Comparison of ENCODE assay signal across 8 cellular contexts in the genomic region with DNA sequence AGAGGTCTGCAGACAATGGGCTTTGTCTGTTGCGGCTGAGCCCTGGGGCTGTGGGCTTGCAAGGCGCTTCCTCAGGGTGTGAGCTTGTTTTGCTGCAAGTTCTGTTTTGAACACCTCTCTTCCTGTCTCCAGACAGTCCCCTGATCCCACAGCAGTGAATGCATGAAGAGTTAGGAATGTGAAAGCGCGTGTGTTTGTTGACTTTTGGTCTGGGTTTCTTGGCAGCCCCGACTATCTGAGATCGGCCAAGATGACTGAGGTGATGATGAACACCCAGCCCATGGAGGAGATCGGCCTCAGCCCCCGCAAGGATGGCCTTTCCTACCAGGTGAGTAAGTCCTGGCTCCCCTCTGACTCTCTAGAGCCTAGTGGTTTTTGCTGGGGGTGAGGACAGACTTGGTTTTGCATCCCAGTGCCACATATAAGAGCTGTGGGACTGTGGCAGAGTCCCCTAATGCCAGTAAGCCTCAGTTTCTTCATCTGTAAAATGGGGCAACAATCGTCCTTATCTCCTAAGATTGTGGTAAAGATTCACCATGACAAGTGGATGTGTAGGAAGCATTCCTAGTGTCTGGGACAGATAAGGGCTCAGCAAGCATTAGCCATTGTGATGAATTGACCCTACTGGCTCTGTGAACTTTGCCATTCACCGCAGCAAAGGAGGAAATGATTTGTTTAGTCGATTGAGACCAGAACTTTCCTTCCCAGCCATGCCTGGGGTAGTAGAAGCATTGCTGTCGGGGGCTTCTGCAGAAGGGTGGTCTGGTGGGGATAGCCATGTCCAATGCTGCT. TPM values are rescaled to one million over a fixed set of nuclear protein-coding genes. Genes with fewer than 3 reads are reported as not detected.
A peak's percentile ranks its signal among the peaks of the same experiment; 100 is the strongest.
DNase-seq lines count a peak whose midpoint lies in the region; ATAC-seq, FAIRE-seq and TF ChIP-seq lines count a peak whose summit lies in the region.

No MANE protein-coding gene starts in this region.

- TF ChIP-seq CTCF in A549 (IDR thresholded peaks at IDR 0.05) = no peak
- TF ChIP-seq CTCF in testis (IDR thresholded peaks at IDR 0.05) = no peak

- H3K36me3 ChIP-seq in testis (ENCODE audit: low read depth, missing control alignments) = no peaks in the 10 kb centered on the region

- intact Hi-C loops in testis (cut with DNase I; ENCODE audit: low total_unique reads) = loop anchor here (10.0 kb wide), 1 partner anchor 470 kb away; no protein-coding TSS in a partner anchor

- CTCF ChIA-PET in A549 (lab: Yijun Ruan, JAX) = interaction anchor here (0.6 to 10.4 kb wide), 12 partner anchors 9 to 479 kb away, joined by 3 to 135 read pairs (median 3); no protein-coding TSS in a partner anchor

- peak in 1 of 2 experiments; percentile 34; a peak in 1 of 5 replicates for TF ChIP-seq EP300 in A549 (IDR thresholded peaks at IDR 0.05)

- no peaks in the 10 kb centered on the region for H3K27me3 ChIP-seq in testis

- peak overlapping the region; percentile 83 for H3K4me2 ChIP-seq in A549

- peak in 1 of 2 experiments; percentile 18; a peak in 3 of 5 replicates for TF ChIP-seq RAD21 in A549 (conservative IDR thresholded peaks at IDR 0.05 in 1 of 2, IDR thresholded peaks at IDR 0.05 in 1 of 2)

- peaks cover 0 to 5% of the 10 kb centered on the region in 2 donors for H3K9me3 Mint-ChIP-seq in activated naive CD4-positive, alpha-beta T cell treated with anti-CD3 and anti-CD28 coated beads, Interleukin-2, amount 50 U/mL, for 72 hours

- WGBS in A549 (ENCODE audit: missing lambda C conversion rate) = 27% methylated on average over 12 of the region's 12 CpGs
- WGBS in testis, 2 donors = 73 to 79% methylated on average over 12 of the region's 12 CpGs

- TF ChIP-seq POLR2A in A549 (IDR thresholded peaks at IDR 0.05; ENCODE audit: low read length) = no peak
- no peak for TF ChIP-seq POLR2A in testis (IDR thresholded peaks at IDR 0.05)

- DNase-seq in A549 (ENCODE audit: low read depth in 1 of 2, low spot score in 1 of 2) (peak; percentile 65 to 89), HK-2 (ENCODE audit: unreplicated experiment) (peak; percentile 58), kidney tubule cell (ENCODE audit: low spot score) (peak; percentile 99), testis (peak; percentile 38), NCI-H187 treated with DMSO at 0.1 percent for 48 hours (lab: John Stamatoyannopoulos, UW) (no peak), NCI-H187 (lab: John Stamatoyannopoulos, UW) (no peak)
- peak in 1 of 2 donors; percentile 88 for DNase-seq in activated naive CD4-positive, alpha-beta T cell treated with anti-CD3 and anti-CD28 coated beads, Interleukin-2, amount 50 U/mL, for 72 hours (ENCODE audit: low spot score in 2 of 2)

- H3K4me1 ChIP-seq in A549 = peaks cover 63% of the 10 kb centered on the region
- H3K4me1 ChIP-seq in testis = peaks cover 18% of the 10 kb centered on the region

- peak overlapping the region; percentile 98 for H3K27ac Mint-ChIP-seq in activated naive CD4-positive, alpha-beta T cell treated with anti-CD3 and anti-CD28 coated beads, Interleukin-2, amount 50 U/mL, for 72 hours

- no peak for FAIRE-seq in A549 (lab: Jason Lieb, UNC)

- H3K36me3 Mint-ChIP-seq in activated naive CD4-positive, alpha-beta T cell treated with anti-CD3 and anti-CD28 coated beads, Interleukin-2, amount 50 U/mL, for 72 hours = peaks cover 37 to 52% of the 10 kb centered on the region in 2 donors

- POLR2A ChIA-PET in A549 (lab: Yijun Ruan, JAX) = interaction anchor here (0.6 to 3.9 kb wide), 10 partner anchors 34 to 188 kb away, joined by 3 to 70 read pairs (median 4); partner anchors contain the start of gene YPEL5

- H3K27ac ChIP-seq in A549 = peak overlapping the region; percentile 92 to 94
- peak overlapping the region in 1 of 2 donors; percentile 44 for H3K27ac ChIP-seq in testis

- H3K9me3 ChIP-seq in A549 (no peaks in the 10 kb centered on the region), testis (no peaks in the 10 kb centered on the region)

- H3K4me3 ChIP-seq in A549 (peak overlapping the region; percentile 97), testis (no peak overlapping the region)

- ATAC-seq in A549 = peak; percentile 22 to 51; a peak in 4 of 6 replicates
- ATAC-seq in activated naive CD4-positive, alpha-beta T cell treated with anti-CD3 and anti-CD28 coated beads, Interleukin-2, amount 50 U/mL, for 72 hours = peak; percentile 11 to 59
- no peak for ATAC-seq in HG03039 (IDR thresholded peaks at IDR 0.05; ENCODE audit: unreplicated experiment)

TF ChIP-seq in A549, 52 proteins besides CTCF, POLR2A, EP300 and RAD21:
- TF ChIP-seq CHD2 (IDR thresholded peaks at IDR 0.05; ENCODE audit: low read length, partially characterized antibody) (no peak), KDM5A (IDR thresholded peaks at IDR 0.05) (no peak), EHF (CRISPR knock-in tag; IDR thresholded peaks at IDR 0.05) (no peak), MYC (IDR thresholded peaks at IDR 0.05; ENCODE audit: borderline replicate concordance, low read length) (no peak), KDM1A (IDR thresholded peaks at IDR 0.05; ENCODE audit: low read depth) (peak; percentile 89; the same call in 1 of the 2 replicates), BCL3 (IDR thresholded peaks at IDR 0.05) (0 out of 3 replicates have a peak, but pooled peaks have one; percentile 28), TP53 (CRISPR knock-in tag; IDR thresholded peaks at IDR 0.05) (0 out of 2 replicates have a peak, but pooled peaks have one; percentile 38), RFX5 (IDR thresholded peaks at IDR 0.05) (no peak), RCOR1 (IDR thresholded peaks at IDR 0.05; ENCODE audit: low read depth, low read length) (peak; percentile 74; the same call in 1 of the 2 replicates), RNF2 (IDR thresholded peaks at IDR 0.05; ENCODE audit: borderline replicate concordance, low read depth) (no peak), FOXS1 (CRISPR knock-in tag; IDR thresholded peaks at IDR 0.05) (no peak; the same call in 1 of the 2 replicates), PBX3 (IDR thresholded peaks at IDR 0.05) (0 out of 2 replicates have a peak, but pooled peaks have one; percentile 32), GATA3 (IDR thresholded peaks at IDR 0.05; ENCODE audit: borderline replicate concordance) (peak; percentile 71), ATOH8 (CRISPR knock-in tag; IDR thresholded peaks at IDR 0.05; ENCODE audit: low read depth) (0 out of 2 replicates have a peak, but pooled peaks have one; percentile 60), HDAC2 (IDR thresholded peaks at IDR 0.05) (peak; percentile 69; the same call in 1 of the 2 replicates), JUNB (IDR thresholded peaks at IDR 0.05) (peak; percentile 37; the same call in 1 of the 2 replicates), JUN (IDR thresholded peaks at IDR 0.05) (peak; percentile 17 to 25; a peak in 2 of 5 replicates), FOSL2 (IDR thresholded peaks at IDR 0.05) (no peak), FOSL2 (CRISPR knock-in tag; IDR thresholded peaks at IDR 0.05) (peak; percentile 34)
- TF ChIP-seq, protein P1, sequence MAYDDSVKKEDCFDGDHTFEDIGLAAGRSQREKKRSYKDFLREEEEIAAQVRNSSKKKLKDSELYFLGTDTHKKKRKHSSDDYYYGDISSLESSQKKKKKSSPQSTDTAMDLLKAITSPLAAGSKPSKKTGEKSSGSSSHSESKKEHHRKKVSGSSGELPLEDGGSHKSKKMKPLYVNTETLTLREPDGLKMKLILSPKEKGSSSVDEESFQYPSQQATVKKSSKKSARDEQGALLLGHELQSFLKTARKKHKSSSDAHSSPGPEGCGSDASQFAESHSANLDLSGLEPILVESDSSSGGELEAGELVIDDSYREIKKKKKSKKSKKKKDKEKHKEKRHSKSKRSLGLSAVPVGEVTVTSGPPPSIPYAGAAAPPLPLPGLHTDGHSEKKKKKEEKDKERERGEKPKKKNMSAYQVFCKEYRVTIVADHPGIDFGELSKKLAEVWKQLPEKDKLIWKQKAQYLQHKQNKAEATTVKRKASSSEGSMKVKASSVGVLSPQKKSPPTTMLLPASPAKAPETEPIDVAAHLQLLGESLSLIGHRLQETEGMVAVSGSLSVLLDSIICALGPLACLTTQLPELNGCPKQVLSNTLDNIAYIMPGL (CRISPR knock-in tag; IDR thresholded peaks at IDR 0.05; ENCODE audit: borderline replicate concordance) = no peak

RNA-seq across cellular contexts. Expression of gene LBH, which starts 3.0 kb away (rescaled TPM):
- polyA plus RNA-seq in A549 (2011; rRNA removed) = 149 and 163 TPM in 2 replicates
- 174 and 289 TPM in 2 replicates for polyA plus RNA-seq in A549 (2012; cell fraction: cytosol; rRNA removed)
- 195 and 198 TPM in 2 replicates for polyA plus RNA-seq in A549 (2012; cell fraction: nucleus; rRNA removed)
- polyA plus RNA-seq in A549 (2017; fragmentation: RNase III; extraction: RNeasy Plus Mini Kit Qiagen cat#74134 plus additional on column Dnase treatment) = 197 to 273 TPM (median 216 TPM) in 3 replicates
- 226 and 241 TPM in 2 replicates for polyA minus RNA-seq in A549 (2011; rRNA and poly(A)+ RNA removed)
- total RNA-seq in activated naive CD4-positive, alpha-beta T cell treated with anti-CD3 and anti-CD28 coated beads, Interleukin-2, amount 50 U/mL, for 72 hours = 10 to 100 TPM; 67.0 to 88.2 TPM
- 10 to 100 TPM; 23.9 to 32.1 TPM for total RNA-seq in testis
- 25.7 TPM for polyA plus RNA-seq in testis (ENCODE audit: insufficient read depth, low read depth, low replicate concordance)

Comparison
In these comparisons a context has a peak if more than half of its experiments do, and no peak if none do; other contexts are left out.
1. DNase-seq: peak in A549 (2 of 2), HK-2 (single experiment), kidney tubule cell (single experiment) and testis (single experiment); none in NCI-H187 treated with DMSO at 0.1 percent for 48 hours (single experiment) and NCI-H187 (0 of 2).